In the genomic region with DNA sequence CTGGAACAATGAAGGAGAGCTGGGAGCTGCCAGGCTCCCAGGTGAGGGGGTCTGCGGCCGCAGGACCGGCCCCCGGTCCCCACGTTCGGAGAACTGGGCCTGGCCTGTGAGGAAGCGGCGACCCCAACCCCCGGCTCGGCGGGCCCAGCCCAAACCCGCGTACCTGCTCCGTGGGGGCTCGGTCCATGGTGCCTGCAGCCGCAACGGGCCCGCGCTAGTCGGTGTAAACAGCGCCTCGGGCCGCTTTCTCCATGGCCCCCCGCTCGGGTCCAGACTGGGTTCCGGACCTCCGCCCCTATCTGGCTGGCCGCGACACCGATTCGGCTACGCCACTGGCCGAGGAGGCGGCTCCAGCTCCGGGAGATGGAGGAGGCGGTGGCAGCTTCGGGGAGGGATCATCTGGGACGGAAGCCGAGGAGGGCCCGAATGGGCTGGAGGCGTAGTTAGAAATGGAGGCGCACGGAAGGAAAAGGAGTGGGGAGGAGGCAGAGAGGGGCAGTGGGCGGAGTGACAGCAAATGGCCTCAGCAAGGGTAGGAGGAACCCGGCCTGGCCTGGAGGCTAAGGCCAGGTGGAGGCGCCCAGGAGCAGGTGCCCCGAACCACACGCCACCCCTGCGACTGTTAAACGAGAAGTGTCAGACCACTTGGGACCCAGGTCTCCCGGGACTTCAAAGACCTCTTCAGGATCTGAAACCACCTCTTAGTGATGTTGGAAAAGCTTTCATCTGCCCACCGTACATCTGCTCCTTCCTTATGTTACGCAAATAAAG, we compare ENCODE assay signal across 1 cellular context.
TF ChIP-seq lines count a peak whose summit lies in the region.

A gene with protein sequence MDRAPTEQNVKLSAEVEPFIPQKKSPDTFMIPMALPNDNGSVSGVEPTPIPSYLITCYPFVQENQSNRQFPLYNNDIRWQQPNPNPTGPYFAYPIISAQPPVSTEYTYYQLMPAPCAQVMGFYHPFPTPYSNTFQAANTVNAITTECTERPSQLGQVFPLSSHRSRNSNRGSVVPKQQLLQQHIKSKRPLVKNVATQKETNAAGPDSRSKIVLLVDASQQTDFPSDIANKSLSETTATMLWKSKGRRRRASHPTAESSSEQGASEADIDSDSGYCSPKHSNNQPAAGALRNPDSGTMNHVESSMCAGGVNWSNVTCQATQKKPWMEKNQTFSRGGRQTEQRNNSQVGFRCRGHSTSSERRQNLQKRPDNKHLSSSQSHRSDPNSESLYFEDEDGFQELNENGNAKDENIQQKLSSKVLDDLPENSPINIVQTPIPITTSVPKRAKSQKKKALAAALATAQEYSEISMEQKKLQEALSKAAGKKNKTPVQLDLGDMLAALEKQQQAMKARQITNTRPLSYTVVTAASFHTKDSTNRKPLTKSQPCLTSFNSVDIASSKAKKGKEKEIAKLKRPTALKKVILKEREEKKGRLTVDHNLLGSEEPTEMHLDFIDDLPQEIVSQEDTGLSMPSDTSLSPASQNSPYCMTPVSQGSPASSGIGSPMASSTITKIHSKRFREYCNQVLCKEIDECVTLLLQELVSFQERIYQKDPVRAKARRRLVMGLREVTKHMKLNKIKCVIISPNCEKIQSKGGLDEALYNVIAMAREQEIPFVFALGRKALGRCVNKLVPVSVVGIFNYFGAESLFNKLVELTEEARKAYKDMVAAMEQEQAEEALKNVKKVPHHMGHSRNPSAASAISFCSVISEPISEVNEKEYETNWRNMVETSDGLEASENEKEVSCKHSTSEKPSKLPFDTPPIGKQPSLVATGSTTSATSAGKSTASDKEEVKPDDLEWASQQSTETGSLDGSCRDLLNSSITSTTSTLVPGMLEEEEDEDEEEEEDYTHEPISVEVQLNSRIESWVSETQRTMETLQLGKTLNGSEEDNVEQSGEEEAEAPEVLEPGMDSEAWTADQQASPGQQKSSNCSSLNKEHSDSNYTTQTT (minus strand): TSS at position 334 of the 771 bp plus-strand sequence. CDS start 147 bp downstream, at position 187.

TF ChIP-seq in HepG2, 621 proteins besides CTCF, POLR2A, EP300 and RAD21 (continued from another document and continues in another):
- no peak for TF ChIP-seq ZBTB40 (IDR thresholded peaks at IDR 0.05)
- TF ChIP-seq ZBTB40 (CRISPR knock-in tag; IDR thresholded peaks at IDR 0.05) = peak; percentile 74
- peak; percentile 47; the same call in 1 of the 2 replicates for TF ChIP-seq PPARG (CRISPR knock-in tag; conservative IDR thresholded peaks at IDR 0.05)
- TF ChIP-seq, protein P1, sequence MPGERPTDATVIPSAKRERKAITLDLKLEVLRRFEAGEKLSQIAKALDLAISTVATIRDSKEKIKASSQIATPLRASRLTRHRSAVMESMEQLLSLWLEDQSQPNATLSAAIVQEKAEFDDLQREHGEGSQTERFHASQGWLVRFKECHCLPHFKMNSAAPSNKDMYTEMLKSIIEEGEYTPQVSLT (CRISPR knock-in tag; IDR thresholded peaks at IDR 0.05; ENCODE audit: borderline replicate concordance, low read depth) = no peak
- no peak for TF ChIP-seq SMARCE1 (IDR thresholded peaks at IDR 0.05; ENCODE audit: borderline replicate concordance)
- TF ChIP-seq, protein P2, sequence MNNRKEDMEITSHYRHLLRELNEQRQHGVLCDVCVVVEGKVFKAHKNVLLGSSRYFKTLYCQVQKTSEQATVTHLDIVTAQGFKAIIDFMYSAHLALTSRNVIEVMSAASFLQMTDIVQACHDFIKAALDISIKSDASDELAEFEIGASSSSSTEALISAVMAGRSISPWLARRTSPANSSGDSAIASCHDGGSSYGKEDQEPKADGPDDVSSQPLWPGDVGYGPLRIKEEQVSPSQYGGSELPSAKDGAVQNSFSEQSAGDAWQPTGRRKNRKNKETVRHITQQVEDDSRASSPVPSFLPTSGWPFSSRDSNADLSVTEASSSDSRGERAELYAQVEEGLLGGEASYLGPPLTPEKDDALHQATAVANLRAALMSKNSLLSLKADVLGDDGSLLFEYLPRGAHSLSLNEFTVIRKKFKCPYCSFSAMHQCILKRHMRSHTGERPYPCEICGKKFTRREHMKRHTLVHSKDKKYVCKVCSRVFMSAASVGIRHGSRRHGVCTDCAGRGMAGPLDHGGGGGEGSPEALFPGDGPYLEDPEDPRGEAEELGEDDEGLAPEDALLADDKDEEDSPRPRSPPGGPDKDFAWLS (CRISPR knock-in tag; IDR thresholded peaks at IDR 0.05; ENCODE audit: borderline replicate concordance) = no peak
- no peak for TF ChIP-seq SMARCC2 (IDR thresholded peaks at IDR 0.05)
- TF ChIP-seq TFAP4 (IDR thresholded peaks at IDR 0.05; ENCODE audit: borderline replicate concordance, low read depth) = peak; percentile 100
- no peak; the same call in 1 of the 2 replicates for TF ChIP-seq FOXJ3 (CRISPR knock-in tag; IDR thresholded peaks at IDR 0.05; ENCODE audit: borderline replicate concordance)
- TF ChIP-seq THAP8 (CRISPR knock-in tag; IDR thresholded peaks at IDR 0.05; ENCODE audit: borderline replicate concordance) = no peak
- peak; percentile 89 for TF ChIP-seq HIVEP1 (CRISPR knock-in tag; IDR thresholded peaks at IDR 0.05)
- TF ChIP-seq CBX1 (IDR thresholded peaks at IDR 0.05; ENCODE audit: low read depth) = peak; percentile 77
- TF ChIP-seq SETDB1 (CRISPR knock-in tag; IDR thresholded peaks at IDR 0.05; ENCODE audit: borderline replicate concordance) = no peak
- TF ChIP-seq, protein P3, sequence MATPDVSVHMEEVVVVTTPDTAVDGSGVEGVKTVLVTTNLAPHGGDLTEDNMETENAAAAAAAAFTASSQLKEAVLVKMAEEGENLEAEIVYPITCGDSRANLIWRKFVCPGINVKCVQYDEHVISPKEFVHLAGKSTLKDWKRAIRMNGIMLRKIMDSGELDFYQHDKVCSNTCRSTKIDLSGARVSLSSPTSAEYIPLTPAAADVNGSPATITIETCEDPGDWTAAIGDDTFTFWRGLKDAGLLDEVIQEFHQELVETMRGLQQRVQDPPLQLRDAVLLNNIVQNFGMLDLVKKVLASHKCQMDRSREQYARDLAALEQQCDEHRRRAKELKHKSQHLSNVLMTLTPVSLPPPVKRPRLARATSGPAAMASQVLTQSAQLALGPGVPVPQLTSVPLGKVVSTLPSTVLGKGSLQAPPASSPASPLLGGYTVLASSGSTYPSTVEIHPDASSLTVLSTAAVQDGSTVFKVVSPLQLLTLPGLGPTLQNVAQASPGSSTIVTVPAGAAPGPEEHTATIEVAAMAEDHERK (CRISPR knock-in tag; IDR thresholded peaks at IDR 0.05; ENCODE audit: low read depth) = no peak
- peak; percentile 77; the same call in 1 of the 2 replicates for TF ChIP-seq ZZZ3 (CRISPR knock-in tag; IDR thresholded peaks at IDR 0.05; ENCODE audit: borderline replicate concordance)
- no peak for TF ChIP-seq ZNF615 (CRISPR knock-in tag; IDR thresholded peaks at IDR 0.05; ENCODE audit: borderline replicate concordance)
- TF ChIP-seq, protein P4, sequence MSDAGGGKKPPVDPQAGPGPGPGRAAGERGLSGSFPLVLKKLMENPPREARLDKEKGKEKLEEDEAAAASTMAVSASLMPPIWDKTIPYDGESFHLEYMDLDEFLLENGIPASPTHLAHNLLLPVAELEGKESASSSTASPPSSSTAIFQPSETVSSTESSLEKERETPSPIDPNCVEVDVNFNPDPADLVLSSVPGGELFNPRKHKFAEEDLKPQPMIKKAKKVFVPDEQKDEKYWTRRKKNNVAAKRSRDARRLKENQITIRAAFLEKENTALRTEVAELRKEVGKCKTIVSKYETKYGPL (CRISPR knock-in tag; IDR thresholded peaks at IDR 0.05) = no peak
- TF ChIP-seq TCF12 (IDR thresholded peaks at IDR 0.05) = no peak
- TF ChIP-seq TCF12 (CRISPR knock-in tag; IDR thresholded peaks at IDR 0.05) = peak; percentile 73; the same call in 1 of the 2 replicates
- TF ChIP-seq ZNF781 (CRISPR knock-in tag; IDR thresholded peaks at IDR 0.05; ENCODE audit: borderline replicate concordance, not compliant biosample characterization) = peak; percentile 84
- TF ChIP-seq EHMT2 (IDR thresholded peaks at IDR 0.05; ENCODE audit: borderline replicate concordance, low read depth, low read length) = peak; percentile 71; the same call in 1 of the 2 replicates
- TF ChIP-seq PAXIP1 (CRISPR knock-in tag; conservative IDR thresholded peaks at IDR 0.05) = peak; percentile 74
- no peak for TF ChIP-seq ZNF737 (CRISPR knock-in tag; IDR thresholded peaks at IDR 0.05; ENCODE audit: borderline replicate concordance)
- 0 out of 2 replicates have a peak, but pooled peaks have one; percentile 5 for TF ChIP-seq FLYWCH1 (CRISPR knock-in tag; IDR thresholded peaks at IDR 0.05)
- TF ChIP-seq REPIN1 (CRISPR knock-in tag; IDR thresholded peaks at IDR 0.05; ENCODE audit: borderline replicate concordance, low read depth) = peak; percentile 96
